Comparison of ENCODE assay signal across 1 cellular context in genomic region chr7:22499888-22500689, GRCh38.
TF ChIP-seq lines count a peak whose summit lies in the region.
"Not testable (repeated sequence)": the region's sequence is repeated elsewhere in the genome, so short reads cannot be mapped to it uniquely, and the experiment has no call there.

TSS of gene STEAP1B (minus strand) at chr7:22500188. CDS start at chr7:22494855, 5,333 bp downstream.

TF ChIP-seq in K562, 482 proteins besides CTCF, POLR2A, EP300 and RAD21 (continued from another document):
- TF ChIP-seq YY1 (IDR thresholded peaks at IDR 0.05; ENCODE audit: borderline replicate concordance in 1 of 3, control insufficient read depth in 1 of 3, extremely low read depth in 1 of 3, insufficient read depth in 3 of 3, insufficient read length in 1 of 3, insufficient replicate concordance in 2 of 3, low read depth in 1 of 3, low read length in 2 of 3) (peak in 2 of 3 experiments; percentile 71 to 77), POLR2G (IDR thresholded peaks at IDR 0.05; ENCODE audit: low read depth, low read length) (peak; percentile 89), RCOR1 (IDR thresholded peaks at IDR 0.05; ENCODE audit: borderline replicate concordance in 1 of 2, low read depth in 2 of 2, low read length in 2 of 2) (peak in 1 of 2 experiments; percentile 62; a peak in 1 of 4 replicates), NR2C2 (CRISPR knock-in tag; IDR thresholded peaks at IDR 0.05) (peak; percentile 58; the same call in 1 of the 2 replicates), CBX3 (IDR thresholded peaks at IDR 0.05; ENCODE audit: borderline replicate concordance in 1 of 2, low read length in 2 of 2) (peak in 1 of 2 experiments; percentile 81; a peak in 1 of 3 replicates)
- not testable (repeated sequence) for TF ChIP-seq NR2C2 (tag; IDR thresholded peaks at IDR 0.05)
